In the genomic region with DNA sequence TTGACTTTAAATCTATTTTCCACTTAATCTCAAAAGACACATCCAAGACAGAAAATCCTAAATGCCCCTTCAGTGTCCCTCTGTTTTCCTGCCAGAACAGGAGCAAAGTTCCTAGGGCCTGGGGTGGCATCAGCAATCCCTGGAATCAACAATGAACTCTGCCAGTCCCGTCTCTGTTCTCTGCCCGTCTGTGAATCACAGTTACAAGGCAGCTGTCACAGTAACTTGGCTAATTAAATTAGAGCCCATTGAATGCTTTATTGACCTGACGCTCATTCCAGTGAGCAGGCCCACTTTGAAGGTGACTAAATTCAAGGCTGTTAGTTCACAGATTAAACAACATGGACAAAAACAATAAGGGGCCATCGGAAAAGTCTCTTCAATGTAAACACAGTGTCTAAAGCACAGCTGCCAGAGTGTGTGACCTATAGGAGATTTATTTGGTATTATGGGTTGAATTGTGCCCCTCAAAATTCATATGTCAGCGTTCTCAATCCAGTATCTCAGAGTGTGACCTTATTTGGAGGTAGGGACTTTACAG, we compare ENCODE assay signal across 21 cellular contexts. TPM values are rescaled to one million over a fixed set of nuclear protein-coding genes. Genes with fewer than 3 reads are reported as not detected.
"Had no signal": no experiment of that assay in that cellular context is flagged by ENCODE, and none has a peak within 500 bp of the region (broad histone marks: within the 10 kb centered on the region; RNA-seq: fewer than 3 reads in every experiment).

No MANE protein-coding gene starts in this region.

- H3K4me1 ChIP-seq: upper lobe of left lung had no signal

- H3K27ac Mint-ChIP-seq: activated CD4-positive, alpha-beta memory T cell treated with anti-CD3 and anti-CD28 coated beads for 36 hours; activated CD4-positive, alpha-beta T cell treated with anti-CD3 and anti-CD28 coated beads for 36 hours; activated CD8-positive, alpha-beta memory T cell treated with anti-CD3 and anti-CD28 coated beads, Interleukin-2, amount 10 ng/mL, durations not matched to agents 7 days and 5 days; activated naive CD8-positive, alpha-beta T cell; naive thymus-derived CD4-positive, alpha-beta T cell; stimulated activated naive B cell treated with anti-CD40 and anti-IgM and Interleukin-4, amounts not matched to agents 10 μg/mL and 1 μg/mL and 100 μg/mL, for 72 hours had no signal

- H3K4me3 Mint-ChIP-seq: activated CD4-positive, alpha-beta memory T cell treated with anti-CD3 and anti-CD28 coated beads for 36 hours; activated CD4-positive, alpha-beta T cell treated with anti-CD3 and anti-CD28 coated beads for 36 hours; activated CD8-positive, alpha-beta memory T cell treated with anti-CD3 and anti-CD28 coated beads, Interleukin-2, amount 10 ng/mL, durations not matched to agents 7 days and 5 days; activated naive CD8-positive, alpha-beta T cell; naive thymus-derived CD4-positive, alpha-beta T cell; stimulated activated naive B cell treated with anti-CD40 and anti-IgM and Interleukin-4, amounts not matched to agents 10 μg/mL and 1 μg/mL and 100 μg/mL, for 72 hours had no signal

- H3K9me3 Mint-ChIP-seq: stimulated activated naive B cell treated with anti-CD40 and anti-IgM and Interleukin-4, amounts not matched to agents 10 μg/mL and 1 μg/mL and 100 μg/mL, for 72 hours had no signal

- H3K36me3 ChIP-seq: ovary, thoracic aorta, upper lobe of left lung had no signal

- H3K27me3 ChIP-seq: heart right ventricle, ovary, upper lobe of left lung had no signal

- H3K4me1 Mint-ChIP-seq: activated CD4-positive, alpha-beta T cell treated with anti-CD3 and anti-CD28 coated beads for 36 hours; naive thymus-derived CD4-positive, alpha-beta T cell had no signal

- H3K27ac ChIP-seq: heart right ventricle, left ventricle myocardium inferior, ovary, thoracic aorta, upper lobe of left lung, WERI-Rb-1 had no signal

- H3K4me3 ChIP-seq: heart right ventricle, left ventricle myocardium inferior, ovary, thoracic aorta, upper lobe of left lung had no signal

- H3K9me3 ChIP-seq: heart right ventricle, left ventricle myocardium inferior, ovary, thoracic aorta, upper lobe of left lung had no signal

- ATAC-seq: activated CD4-positive, alpha-beta T cell treated with anti-CD3 and anti-CD28 coated beads for 36 hours; activated CD8-positive, alpha-beta memory T cell treated with anti-CD3 and anti-CD28 coated beads, Interleukin-2, amount 10 ng/mL, durations not matched to agents 7 days and 5 days; esophagus mucosa; heart right ventricle; naive thymus-derived CD4-positive, alpha-beta T cell; stimulated activated naive B cell treated with anti-CD40 and anti-IgM and Interleukin-4, amounts not matched to agents 10 μg/mL and 1 μg/mL and 100 μg/mL, for 72 hours had no signal

- DNase-seq: activated CD4-positive, alpha-beta memory T cell treated with anti-CD3 and anti-CD28 coated beads for 36 hours; activated CD4-positive, alpha-beta T cell treated with anti-CD3 and anti-CD28 coated beads for 36 hours; activated CD8-positive, alpha-beta memory T cell treated with anti-CD3 and anti-CD28 coated beads, Interleukin-2, amount 10 ng/mL, durations not matched to agents 7 days and 5 days; cerebellar nuclear complex; cortex of kidney; effector CD8-positive, alpha-beta T cell; heart right ventricle; left ventricle myocardium inferior; mammary epithelial cell; naive thymus-derived CD4-positive, alpha-beta T cell; ovary; stimulated activated naive B cell treated with anti-CD40 and anti-IgM and Interleukin-4, amounts not matched to agents 10 μg/mL and 1 μg/mL and 100 μg/mL, for 72 hours; T-helper 2 cell; upper lobe of left lung; WERI-Rb-1 had no signal

- H3K27me3 Mint-ChIP-seq: activated CD4-positive, alpha-beta memory T cell treated with anti-CD3 and anti-CD28 coated beads for 36 hours; activated CD4-positive, alpha-beta T cell treated with anti-CD3 and anti-CD28 coated beads for 36 hours; activated CD8-positive, alpha-beta memory T cell treated with anti-CD3 and anti-CD28 coated beads, Interleukin-2, amount 10 ng/mL, durations not matched to agents 7 days and 5 days; activated naive CD8-positive, alpha-beta T cell; naive thymus-derived CD4-positive, alpha-beta T cell; stimulated activated naive B cell treated with anti-CD40 and anti-IgM and Interleukin-4, amounts not matched to agents 10 μg/mL and 1 μg/mL and 100 μg/mL, for 72 hours had no signal

RNA-seq across cellular contexts. Expression of a gene that starts 17.7 kb away (rescaled TPM):
- total RNA-seq: kidney epithelial cell, mononuclear cell had no signal
- polyA plus RNA-seq: naive thymus-derived CD4-positive, alpha-beta T cell had no signal

RNA-seq across cellular contexts. Expression of a gene that starts 55.8 kb away (rescaled TPM):
- total RNA-seq: activated CD4-positive, alpha-beta memory T cell treated with anti-CD3 and anti-CD28 coated beads for 36 hours; activated CD4-positive, alpha-beta T cell treated with anti-CD3 and anti-CD28 coated beads for 36 hours; activated CD8-positive, alpha-beta memory T cell treated with anti-CD3 and anti-CD28 coated beads, Interleukin-2, amount 10 ng/mL, durations not matched to agents 7 days and 5 days; bronchial epithelial cell; esophagus mucosa; heart right ventricle; kidney epithelial cell; left ventricle myocardium inferior; mammary epithelial cell; mononuclear cell; naive thymus-derived CD4-positive, alpha-beta T cell; ovary; thoracic aorta; upper lobe of left lung had no signal
- polyA plus RNA-seq: heart right ventricle; mammary epithelial cell; naive thymus-derived CD4-positive, alpha-beta T cell; ovary had no signal
